ENCODE assay signal across 8 cellular contexts in the genomic region with DNA sequence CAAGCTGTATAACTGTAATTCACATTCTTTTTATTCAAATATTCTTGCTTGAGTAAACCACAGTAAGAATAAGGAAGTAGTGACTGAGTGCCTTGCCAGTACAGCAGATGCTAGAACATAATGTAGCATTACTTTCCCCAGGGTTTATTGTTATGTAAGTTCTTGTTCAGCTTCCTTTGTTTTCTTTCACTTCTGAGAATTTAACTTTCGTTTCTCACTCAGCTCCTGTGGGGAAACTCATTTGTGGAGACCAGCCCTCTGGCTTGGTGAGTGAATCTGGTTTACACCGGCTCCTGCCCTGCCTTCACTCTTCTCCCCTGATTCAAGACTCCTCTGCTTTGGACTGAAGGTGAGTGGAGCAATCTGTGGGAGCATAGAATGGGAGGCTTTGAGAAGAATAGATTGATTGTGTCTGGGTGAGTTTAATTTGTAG. TPM values are rescaled to one million over a fixed set of nuclear protein-coding genes. Genes with fewer than 3 reads are reported as not detected.
DNase-seq lines count a peak whose midpoint lies in the region; ATAC-seq and TF ChIP-seq lines count a peak whose summit lies in the region.

A gene with protein sequence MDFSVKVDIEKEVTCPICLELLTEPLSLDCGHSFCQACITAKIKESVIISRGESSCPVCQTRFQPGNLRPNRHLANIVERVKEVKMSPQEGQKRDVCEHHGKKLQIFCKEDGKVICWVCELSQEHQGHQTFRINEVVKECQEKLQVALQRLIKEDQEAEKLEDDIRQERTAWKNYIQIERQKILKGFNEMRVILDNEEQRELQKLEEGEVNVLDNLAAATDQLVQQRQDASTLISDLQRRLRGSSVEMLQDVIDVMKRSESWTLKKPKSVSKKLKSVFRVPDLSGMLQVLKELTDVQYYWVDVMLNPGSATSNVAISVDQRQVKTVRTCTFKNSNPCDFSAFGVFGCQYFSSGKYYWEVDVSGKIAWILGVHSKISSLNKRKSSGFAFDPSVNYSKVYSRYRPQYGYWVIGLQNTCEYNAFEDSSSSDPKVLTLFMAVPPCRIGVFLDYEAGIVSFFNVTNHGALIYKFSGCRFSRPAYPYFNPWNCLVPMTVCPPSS (plus strand): TSS at position 240 of the 433 bp plus-strand sequence. CDS start 6,443 bp downstream, outside the sequence.

- H3K9me3 ChIP-seq in CD4-positive, alpha-beta T cell (ENCODE audit: control insufficient read depth, low read length), result no peaks in the 10 kb centered on the region
- no peaks in the 10 kb centered on the region; the same call in 1 of the 2 replicates for H3K9me3 ChIP-seq in HUES48 (ENCODE audit: control insufficient read depth, insufficient read depth, low read length)
- H3K9me3 ChIP-seq in ectodermal cell (ENCODE audit: control insufficient read depth, low read length), result no peaks in the 10 kb centered on the region

- H3K27ac Mint-ChIP-seq in CD4-positive, alpha-beta T cell, result peak within 1 kb of the TSS; percentile 91

- peak within 1 kb of the TSS; percentile 77 for H3K27ac ChIP-seq in CD4-positive, alpha-beta T cell (ENCODE audit: low read depth, low read length)
- H3K27ac ChIP-seq in HUES48 (ENCODE audit: low read depth, low read length) (peak within 1 kb of the TSS; percentile 90), ectodermal cell (ENCODE audit: insufficient read depth, low read depth, low read length, poor library complexity, severe bottlenecking) (peak within 1 kb of the TSS; percentile 22)

- no peaks in the 10 kb centered on the region; the same call in 1 of the 2 replicates for H3K36me3 ChIP-seq in HUES48 (ENCODE audit: control insufficient read depth, insufficient read depth, low read length)
- no peaks in the 10 kb centered on the region for H3K36me3 ChIP-seq in ectodermal cell (ENCODE audit: control insufficient read depth, insufficient read depth, low read length)

- H3K4me1 Mint-ChIP-seq in CD4-positive, alpha-beta T cell (ENCODE audit: low read depth), result peaks cover 66% of the 10 kb centered on the region

- ATAC-seq in CD4-positive, alpha-beta T cell (ENCODE audit: poor library complexity), result peak; percentile 48
- ATAC-seq in GM21390 (IDR thresholded peaks at IDR 0.05; ENCODE audit: unreplicated experiment), result peak; percentile 71

- H3K27me3 Mint-ChIP-seq in CD4-positive, alpha-beta T cell, result no peaks in the 10 kb centered on the region

- peak within 1 kb of the TSS; percentile 92 for H3K4me3 Mint-ChIP-seq in CD4-positive, alpha-beta T cell

- CTCF ChIA-PET in CD4-positive, alpha-beta T cell (lab: Charles Lee), result no interaction called here

- DNase-seq in CD4-positive, alpha-beta T cell, result peak in 8 of 10 experiments; percentile 11 to 67 (median 39)
- DNase-seq in activated CD4-positive, alpha-beta T cell treated with anti-CD3 and anti-CD28 coated beads for 48 hours, result peak; percentile 64
- DNase-seq in lung microvascular endothelial cell (ENCODE audit: low read depth in 2 of 2) (peak; percentile 57 to 86), D341Med (ENCODE audit: low spot score) (no peak)
- peak; percentile 11 to 19 for DNase-seq in stimulated activated CD8-positive, alpha-beta memory T cell treated with anti-CD3 and anti-CD28 coated beads, Interleukin-15, amount 100 ng/mL, for 48 hours (ENCODE audit: low read depth in 2 of 2)

- peak within 1 kb of the TSS; percentile 70 for H3K9ac ChIP-seq in HUES48 (ENCODE audit: low read depth, low read length)

- H3K9me3 Mint-ChIP-seq in CD4-positive, alpha-beta T cell, result no peaks in the 10 kb centered on the region

- no peak for TF ChIP-seq CTCF in CD4-positive, alpha-beta T cell (IDR thresholded peaks at IDR 0.05)

- no peaks in the 10 kb centered on the region for H3K27me3 ChIP-seq in CD4-positive, alpha-beta T cell (ENCODE audit: control insufficient read depth, insufficient read depth, low read length)
- H3K27me3 ChIP-seq in HUES48 (ENCODE audit: control insufficient read depth, insufficient read depth, low read length) (no peaks in the 10 kb centered on the region), ectodermal cell (ENCODE audit: control insufficient read depth, insufficient read depth, low read length, poor library complexity, severe bottlenecking) (no peaks in the 10 kb centered on the region)

- H3K4me1 ChIP-seq in HUES48 (ENCODE audit: control insufficient read depth, insufficient read depth, low read length) (peaks cover 30% of the 10 kb centered on the region), ectodermal cell (ENCODE audit: control insufficient read depth, insufficient read depth, low read length) (no peaks in the 10 kb centered on the region)

- H3K4me3 ChIP-seq in HUES48 (ENCODE audit: low read depth, low read length), result peak within 1 kb of the TSS; percentile 58
- H3K4me3 ChIP-seq in ectodermal cell (ENCODE audit: insufficient read depth, low read depth, low read length), result no peak within 1 kb of the TSS

- POLR2A ChIA-PET in CD4-positive, alpha-beta T cell (lab: Charles Lee), result interaction anchor here (0.6 to 2.5 kb wide), 11 partner anchors 8 to 1518 kb away, joined by 3 to 19 read pairs (median 5); a partner anchor contains a TSS

- 13 to 19% methylated on average over 2 of the region's 2 CpGs for whole genome bisulfite sequencing in ectodermal cell, 2 experiments

- H3K36me3 Mint-ChIP-seq in CD4-positive, alpha-beta T cell (ENCODE audit: low read depth), result peaks cover 47% of the 10 kb centered on the region

- intact Hi-C loops in CD4-positive, alpha-beta T cell (cut with DNase I, micrococcal nuclease), result loop anchor here in 1 of 2 experiments (10.0 kb wide), 2 partner anchors 545 to 1295 kb away; a partner anchor contains a TSS

RNA-seq across cellular contexts. Expression of the gene that starts here (rescaled TPM):
- 100 to 1,000 TPM; 198 to 206 TPM for total RNA-seq in CD4-positive, alpha-beta T cell
- polyA plus RNA-seq in ectodermal cell (2013, experiment 1 of 4), result 7.5 TPM
- 6.3 TPM for polyA plus RNA-seq in ectodermal cell (2013, experiment 2 of 4)
- polyA plus RNA-seq in ectodermal cell (2013, experiment 3 of 4), result 6.4 TPM
- polyA plus RNA-seq in ectodermal cell (2013, experiment 4 of 4), result 6.3 TPM
- total RNA-seq in lung microvascular endothelial cell, result 47.0 and 66.9 TPM in 2 replicates

Comparison
In these comparisons a context has a peak if more than half of its experiments do, and no peak if none do; other contexts are left out.
1. H3K27ac ChIP-seq: peak in every context shown above with its lines; median percentile 90 in HUES48; 77 in CD4-positive, alpha-beta T cell; 22 in ectodermal cell.